ENCODE assay signal across 23 cellular contexts in genomic region chr2:28901841-28902240, GRCh38.
"Had no signal": no experiment of that assay in that cellular context is flagged by ENCODE, and none has a peak within 500 bp of the region (broad histone marks: within the 10 kb centered on the region; RNA-seq: fewer than 3 reads in every experiment).

No MANE protein-coding gene starts in this region.

- DNase-seq: activated CD4-positive, alpha-beta memory T cell treated with anti-CD3 and anti-CD28 coated beads for 36 hours; activated CD4-positive, alpha-beta T cell treated with anti-CD3 and anti-CD28 coated beads, Interleukin-2, amount 10 ng/mL, durations not matched to agents 24 days and 14 days; activated CD4-positive, CD25-positive, alpha-beta regulatory T cell treated with anti-CD3 and anti-CD28 coated beads, Interleukin-2, amount 50 U/mL, for 72 hours; activated CD8-positive, alpha-beta memory T cell treated with anti-CD3 and anti-CD28 coated beads, Interleukin-2, amount 50 U/mL, for 4 hours; activated effector memory CD4-positive, alpha-beta T cell treated with Interleukin-2 at 50 U/mL for 16 hours; activated naive CD4-positive, alpha-beta T cell treated with Interleukin-2 at 50 U/mL for 16 hours; activated T-cell treated with anti-CD3 and anti-CD28 coated beads, Interleukin-2, amount 50 U/mL, for 24 hours; anterior cingulate cortex; colonic mucosa; left lung; lower lobe of right lung; right lobe of liver; stimulated activated CD4-positive, alpha-beta T cell treated with anti-CD3 and anti-CD28 coated beads, Interleukin-4, amount 100 ng/mL, for 24 hours; stimulated activated naive B cell treated with anti-CD40 and anti-IgM and Interleukin-4, amounts not matched to agents 10 μg/mL and 1 μg/mL and 100 μg/mL, for 72 hours; SW 1271; T1000; testis; transverse colon had no signal

- H3K9me3 Mint-ChIP-seq: activated CD4-positive, alpha-beta memory T cell treated with anti-CD3 and anti-CD28 coated beads for 36 hours; activated CD4-positive, alpha-beta T cell treated with anti-CD3 and anti-CD28 coated beads, Interleukin-2, amount 10 ng/mL, durations not matched to agents 24 days and 14 days; activated T-cell treated with anti-CD3 and anti-CD28 coated beads, Interleukin-2, amount 50 U/mL, for 24 hours; nephron; stimulated activated naive B cell treated with anti-CD40 and anti-IgM and Interleukin-4, amounts not matched to agents 10 μg/mL and 1 μg/mL and 100 μg/mL, for 72 hours; T-helper 1 cell treated with Interleukin-12 subunit alpha and Interleukin-12 subunit beta and Interleukin-4 antibody, amounts not matched to agents 30 μg/mL and 1 μg/mL, for 36 hours had no signal

- H3K9me3 ChIP-seq: colonic mucosa, left lung, lower lobe of right lung, right lobe of liver, testis, transverse colon had no signal

- H3K27me3 ChIP-seq: colonic mucosa, left lung, right lobe of liver, testis, transverse colon had no signal

- H3K27me3 Mint-ChIP-seq: activated CD4-positive, alpha-beta memory T cell treated with anti-CD3 and anti-CD28 coated beads for 36 hours; activated CD4-positive, alpha-beta T cell treated with anti-CD3 and anti-CD28 coated beads, Interleukin-2, amount 10 ng/mL, durations not matched to agents 24 days and 14 days; activated naive CD8-positive, alpha-beta T cell; activated T-cell treated with anti-CD3 and anti-CD28 coated beads, Interleukin-2, amount 50 U/mL, for 24 hours; stimulated activated naive B cell treated with anti-CD40 and anti-IgM and Interleukin-4, amounts not matched to agents 10 μg/mL and 1 μg/mL and 100 μg/mL, for 72 hours had no signal

- H3K27ac Mint-ChIP-seq: activated CD4-positive, alpha-beta memory T cell treated with anti-CD3 and anti-CD28 coated beads for 36 hours; activated CD4-positive, alpha-beta T cell treated with anti-CD3 and anti-CD28 coated beads, Interleukin-2, amount 10 ng/mL, durations not matched to agents 24 days and 14 days; activated naive CD8-positive, alpha-beta T cell; nephron; stimulated activated naive B cell treated with anti-CD40 and anti-IgM and Interleukin-4, amounts not matched to agents 10 μg/mL and 1 μg/mL and 100 μg/mL, for 72 hours; T-helper 1 cell treated with Interleukin-12 subunit alpha and Interleukin-12 subunit beta and Interleukin-4 antibody, amounts not matched to agents 30 μg/mL and 1 μg/mL, for 36 hours had no signal

- H3K36me3 ChIP-seq: colonic mucosa had no signal

- H3K4me3 ChIP-seq: colonic mucosa, left lung, lower lobe of right lung, right lobe of liver, skin epidermis, testis, transverse colon had no signal

- ATAC-seq: esophagus mucosa; left lung; lower lobe of right lung; right lobe of liver; stimulated activated naive B cell treated with anti-CD40 and anti-IgM and Interleukin-4, amounts not matched to agents 10 μg/mL and 1 μg/mL and 100 μg/mL, for 72 hours had no signal

- H3K4me3 Mint-ChIP-seq: activated CD4-positive, alpha-beta memory T cell treated with anti-CD3 and anti-CD28 coated beads for 36 hours; activated CD4-positive, alpha-beta T cell treated with anti-CD3 and anti-CD28 coated beads, Interleukin-2, amount 10 ng/mL, durations not matched to agents 24 days and 14 days; activated naive CD8-positive, alpha-beta T cell; activated T-cell treated with anti-CD3 and anti-CD28 coated beads, Interleukin-2, amount 50 U/mL, for 24 hours; nephron; stimulated activated naive B cell treated with anti-CD40 and anti-IgM and Interleukin-4, amounts not matched to agents 10 μg/mL and 1 μg/mL and 100 μg/mL, for 72 hours; T-helper 1 cell treated with Interleukin-12 subunit alpha and Interleukin-12 subunit beta and Interleukin-4 antibody, amounts not matched to agents 30 μg/mL and 1 μg/mL, for 36 hours had no signal

- H3K4me1 ChIP-seq: colonic mucosa had no signal

- H3K27ac ChIP-seq: colonic mucosa, left lung, lower lobe of right lung, right lobe of liver, skin epidermis, testis, transverse colon had no signal
